Comparison of ENCODE assay signal across 1 cellular context in genomic region chr17:76725580-76726230, GRCh38.
A peak's percentile ranks its signal among the peaks of the same experiment; 100 is the strongest.
TF ChIP-seq lines count a peak whose summit lies in the region.

No MANE protein-coding gene starts in this region.

TF ChIP-seq in K562, 482 proteins besides CTCF, POLR2A, EP300 and RAD21 (continued from another document and continues in another):
- TF ChIP-seq BHLHE40 (IDR thresholded peaks at IDR 0.05; ENCODE audit: low read length): peak; percentile 59
- no peak for TF ChIP-seq ZNF583 (CRISPR knock-in tag; IDR thresholded peaks at IDR 0.05)
- peak in 1 of 2 experiments; percentile 66 for TF ChIP-seq E2F6 (IDR thresholded peaks at IDR 0.05; ENCODE audit: borderline replicate concordance in 1 of 2, extremely low read depth in 1 of 2, insufficient read depth in 1 of 2, insufficient read length in 1 of 2, low read depth in 1 of 2, low read length in 1 of 2, poor library complexity in 1 of 2, severe bottlenecking in 1 of 2)
- no peak for TF ChIP-seq ZNF639 (CRISPR knock-in tag; conservative IDR thresholded peaks at IDR 0.05 in 1 of 2, IDR thresholded peaks at IDR 0.05 in 1 of 2)
- TF ChIP-seq JUND (IDR thresholded peaks at IDR 0.05; ENCODE audit: borderline replicate concordance, low read depth, low read length): 0 out of 2 replicates have a peak, but pooled peaks have one; percentile 26
- TF ChIP-seq JUND (tag; IDR thresholded peaks at IDR 0.05; ENCODE audit: borderline replicate concordance, low read depth, low read length): no peak; the same call in 2 of the 3 replicates
- TF ChIP-seq USF2 (CRISPR knock-in tag; IDR thresholded peaks at IDR 0.05): no peak
- no peak for TF ChIP-seq ELF4 (CRISPR knock-in tag; IDR thresholded peaks at IDR 0.05)
- peak in 1 of 2 experiments; percentile 56; a peak in 1 of 4 replicates for TF ChIP-seq SIN3A (IDR thresholded peaks at IDR 0.05; ENCODE audit: borderline replicate concordance in 2 of 2, control insufficient read depth in 1 of 2, low read depth in 2 of 2, low read length in 2 of 2)
- TF ChIP-seq SMARCA4 (IDR thresholded peaks at IDR 0.05): peak; percentile 58
- TF ChIP-seq NCOR1 (IDR thresholded peaks at IDR 0.05): 0 out of 2 replicates have a peak, but pooled peaks have one; percentile 5
- no peak for TF ChIP-seq ZNF311 (CRISPR knock-in tag; IDR thresholded peaks at IDR 0.05)
- TF ChIP-seq MEIS2 (IDR thresholded peaks at IDR 0.05; ENCODE audit: partially characterized antibody): peak; percentile 50
- TF ChIP-seq NCOA2 (IDR thresholded peaks at IDR 0.05; ENCODE audit: partially characterized antibody in 2 of 2): no peak
- 0 out of 2 replicates have a peak, but pooled peaks have one; percentile 53 for TF ChIP-seq AFF4 (CRISPR knock-in tag; IDR thresholded peaks at IDR 0.05)
- peak; percentile 88 for TF ChIP-seq CREB3L1 (IDR thresholded peaks at IDR 0.05; ENCODE audit: borderline replicate concordance, low read depth)
- no peak for TF ChIP-seq ZNF224 (CRISPR knock-in tag; IDR thresholded peaks at IDR 0.05)
- 0 out of 2 replicates have a peak, but pooled peaks have one; percentile 41 for TF ChIP-seq MYNN (IDR thresholded peaks at IDR 0.05)
- no peak for TF ChIP-seq MYNN (CRISPR knock-in tag; IDR thresholded peaks at IDR 0.05)
- TF ChIP-seq CHD2 (IDR thresholded peaks at IDR 0.05; ENCODE audit: low read depth, low read length): peak; percentile 43
- peak; percentile 65 for TF ChIP-seq FIP1L1 (IDR thresholded peaks at IDR 0.05; ENCODE audit: low read depth, low read length, poor library complexity, severe bottlenecking)
- peak; percentile 43; the same call in 1 of the 2 replicates for TF ChIP-seq ZNF592 (IDR thresholded peaks at IDR 0.05)
- TF ChIP-seq ZNF696 (CRISPR knock-in tag; conservative IDR thresholded peaks at IDR 0.05): no peak
- TF ChIP-seq ZEB2 (IDR thresholded peaks at IDR 0.05): 0 out of 2 replicates have a peak, but pooled peaks have one; percentile 11
- TF ChIP-seq PCBP1 (IDR thresholded peaks at IDR 0.05; ENCODE audit: low read depth, low read length, poor library complexity, severe bottlenecking): no peak
- peak; percentile 7; the same call in 1 of the 2 replicates for TF ChIP-seq ARID1B (IDR thresholded peaks at IDR 0.05)
- peak; percentile 51 for TF ChIP-seq GTF2E2 (tag; IDR thresholded peaks at IDR 0.05)
- peak; percentile 81; the same call in 1 of the 2 replicates for TF ChIP-seq ARID4B (CRISPR knock-in tag; IDR thresholded peaks at IDR 0.05)
- peak; percentile 55 for TF ChIP-seq GMEB1 (CRISPR knock-in tag; IDR thresholded peaks at IDR 0.05)
- TF ChIP-seq FOXK2 (conservative IDR thresholded peaks at IDR 0.05 in 1 of 2, IDR thresholded peaks at IDR 0.05 in 1 of 2; ENCODE audit: low read depth in 2 of 2): 0 out of 4 replicates have a peak, but pooled peaks of 1 of the 2 experiments have one; percentile 13
- peak; percentile 52; the same call in 1 of the 2 replicates for TF ChIP-seq ZBTB2 (IDR thresholded peaks at IDR 0.05)
- TF ChIP-seq ZNF384 (IDR thresholded peaks at IDR 0.05; ENCODE audit: low read depth, low read length): peak; percentile 95
- 0 out of 2 replicates have a peak, but pooled peaks have one; percentile 25 for TF ChIP-seq RNF2 (IDR thresholded peaks at IDR 0.05)
- no peak for TF ChIP-seq SREBF1 (IDR thresholded peaks at IDR 0.05; ENCODE audit: borderline replicate concordance, low read depth, low read length)
- TF ChIP-seq PKNOX1 (IDR thresholded peaks at IDR 0.05): peak; percentile 42; the same call in 1 of the 2 replicates
